9 cellular contexts compared by ENCODE assay signal in the genomic region with DNA sequence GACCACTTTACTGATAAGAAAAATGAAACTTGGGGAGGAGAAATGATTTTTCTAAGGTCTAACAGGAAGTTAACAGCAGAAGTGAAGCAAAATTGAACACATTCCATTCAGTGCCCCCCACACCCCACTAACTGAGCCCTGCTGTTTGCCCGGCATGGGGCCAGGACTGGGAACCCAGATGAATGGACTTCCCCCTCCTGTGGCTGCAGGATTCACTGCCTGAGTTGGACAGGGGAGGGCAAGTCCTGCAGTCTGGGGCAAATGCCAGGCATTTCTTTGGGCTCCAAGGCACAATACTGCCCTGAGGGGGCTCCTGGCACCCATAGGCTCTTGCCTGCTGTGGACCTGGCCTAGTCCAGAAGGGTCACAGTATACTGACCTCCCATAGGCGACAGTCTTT. TPM values are rescaled to one million over a fixed set of nuclear protein-coding genes. Genes with fewer than 3 reads are reported as not detected.
A peak's percentile ranks its signal among the peaks of the same experiment; 100 is the strongest.
DNase-seq lines count a peak whose midpoint lies in the region; ATAC-seq and TF ChIP-seq lines count a peak whose summit lies in the region.
"Had no signal": no experiment of that assay in that cellular context is flagged by ENCODE, and none has a peak within 500 bp of the region (broad histone marks: within the 10 kb centered on the region; RNA-seq: fewer than 3 reads in every experiment).

No MANE protein-coding gene starts in this region.

- H3K27ac ChIP-seq in CD4-positive, alpha-beta T cell (ENCODE audit: low read depth, low read length) = peak overlapping the region; percentile 67
- peak overlapping the region; percentile 33 for H3K27ac ChIP-seq in layer of hippocampus (ENCODE audit: low read depth, low read length)

- H3K4me3 Mint-ChIP-seq in CD4-positive, alpha-beta T cell = peak overlapping the region; percentile 43
- H3K4me3 Mint-ChIP-seq in activated CD4-positive, alpha-beta memory T cell treated with anti-CD3 and anti-CD28 coated beads for 36 hours = peak overlapping the region; percentile 48
- H3K4me3 Mint-ChIP-seq: dendritic cell treated with granulocyte-macrophage colony-stimulating factor and Interleukin-4, amounts not matched to agents 40 ng/mL and 50 ng/mL, for 4 days had no signal

- DNase-seq in CD4-positive, alpha-beta T cell = no peak
- no peak for DNase-seq in activated CD4-positive, alpha-beta memory T cell treated with anti-CD3 and anti-CD28 coated beads for 36 hours
- DNase-seq in cerebellum (ENCODE audit: low spot score) = no peak
- DNase-seq in NCI-H1417 treated with DMSO at 0.1 percent for 48 hours (lab: John Stamatoyannopoulos, UW) = no peak
- DNase-seq in activated CD8-positive, alpha-beta memory T cell treated with anti-CD3 and anti-CD28 coated beads, Interleukin-2, amount 50 U/mL, for 4 hours = no peak

- no peaks in the 10 kb centered on the region for H3K9me3 ChIP-seq in CD4-positive, alpha-beta T cell (ENCODE audit: control insufficient read depth, low read length)

- ATAC-seq in CD4-positive, alpha-beta T cell (ENCODE audit: poor library complexity) = no peak
- peak; percentile 19 for ATAC-seq in GM21423 (IDR thresholded peaks at IDR 0.05; ENCODE audit: unreplicated experiment)
- no peak for ATAC-seq in GM21390 (IDR thresholded peaks at IDR 0.05; ENCODE audit: unreplicated experiment)

- peaks cover 11% of the 10 kb centered on the region for H3K4me1 Mint-ChIP-seq in CD4-positive, alpha-beta T cell (ENCODE audit: low read depth)
- peaks cover 57% of the 10 kb centered on the region for H3K4me1 Mint-ChIP-seq in activated CD4-positive, alpha-beta memory T cell treated with anti-CD3 and anti-CD28 coated beads for 36 hours (ENCODE audit: low read depth)

- no peak overlapping the region for H3K27ac Mint-ChIP-seq in CD4-positive, alpha-beta T cell
- H3K27ac Mint-ChIP-seq in activated CD4-positive, alpha-beta memory T cell treated with anti-CD3 and anti-CD28 coated beads for 36 hours = peak overlapping the region; percentile 86
- H3K27ac Mint-ChIP-seq: dendritic cell treated with granulocyte-macrophage colony-stimulating factor and Interleukin-4, amounts not matched to agents 40 ng/mL and 50 ng/mL, for 4 days had no signal

- CTCF ChIA-PET in CD4-positive, alpha-beta T cell (lab: Charles Lee) = interaction anchor here (1.1 to 1.5 kb wide), 6 partner anchors 15 to 38 kb away, joined by 3 to 5 read pairs (median 4); a partner anchor contains a TSS
- CTCF ChIA-PET in activated CD4-positive, alpha-beta memory T cell treated with anti-CD3 and anti-CD28 coated beads for 36 hours (lab: Charles Lee) = interaction anchor here (0.8 to 2.7 kb wide), 9 partner anchors 8 to 184 kb away, joined by 3 to 10 read pairs (median 3); no protein-coding TSS in a partner anchor

- no peak for TF ChIP-seq CTCF in CD4-positive, alpha-beta T cell (IDR thresholded peaks at IDR 0.05)

- intact Hi-C loops in CD4-positive, alpha-beta T cell (cut with DNase I, micrococcal nuclease) = no loop called here
- intact Hi-C loops in activated CD4-positive, alpha-beta memory T cell treated with anti-CD3 and anti-CD28 coated beads for 36 hours (cut with micrococcal nuclease) = no loop called here

- H3K27me3 ChIP-seq in CD4-positive, alpha-beta T cell (ENCODE audit: control insufficient read depth, insufficient read depth, low read length) = no peaks in the 10 kb centered on the region
- no peaks in the 10 kb centered on the region for H3K27me3 ChIP-seq in layer of hippocampus (ENCODE audit: control insufficient read depth, insufficient read depth, low read length)

- H3K36me3 Mint-ChIP-seq in CD4-positive, alpha-beta T cell (ENCODE audit: low read depth) = peaks cover 35% of the 10 kb centered on the region
- H3K36me3 Mint-ChIP-seq in activated CD4-positive, alpha-beta memory T cell treated with anti-CD3 and anti-CD28 coated beads for 36 hours = peaks cover 31% of the 10 kb centered on the region

- H3K9me3 Mint-ChIP-seq in CD4-positive, alpha-beta T cell = no peaks in the 10 kb centered on the region
- H3K9me3 Mint-ChIP-seq in activated CD4-positive, alpha-beta memory T cell treated with anti-CD3 and anti-CD28 coated beads for 36 hours = no peaks in the 10 kb centered on the region
- H3K9me3 Mint-ChIP-seq: dendritic cell treated with granulocyte-macrophage colony-stimulating factor and Interleukin-4, amounts not matched to agents 40 ng/mL and 50 ng/mL, for 4 days had no signal

- POLR2A ChIA-PET in CD4-positive, alpha-beta T cell (lab: Charles Lee) = interaction anchor here (0.9 to 1.9 kb wide), 5 partner anchors 26 to 128 kb away, joined by 4 to 12 read pairs (median 5); a partner anchor contains a TSS
- POLR2A ChIA-PET in activated CD4-positive, alpha-beta memory T cell treated with anti-CD3 and anti-CD28 coated beads for 36 hours (lab: Charles Lee) = interaction anchor here (0.9 to 3.5 kb wide), 13 partner anchors 9 to 171 kb away, joined by 3 to 26 read pairs (median 4); a partner anchor contains a TSS

- no peaks in the 10 kb centered on the region for H3K27me3 Mint-ChIP-seq in CD4-positive, alpha-beta T cell
- H3K27me3 Mint-ChIP-seq in activated CD4-positive, alpha-beta memory T cell treated with anti-CD3 and anti-CD28 coated beads for 36 hours = no peaks in the 10 kb centered on the region
- H3K27me3 Mint-ChIP-seq: dendritic cell treated with granulocyte-macrophage colony-stimulating factor and Interleukin-4, amounts not matched to agents 40 ng/mL and 50 ng/mL, for 4 days had no signal

RNA-seq across cellular contexts. Expression of a gene that starts 28.3 kb away (rescaled TPM):
- total RNA-seq in CD4-positive, alpha-beta T cell = 100 to 1,000 TPM; 419 TPM
- 100 to 1,000 TPM; 353 to 365 TPM for total RNA-seq in activated CD4-positive, alpha-beta memory T cell treated with anti-CD3 and anti-CD28 coated beads for 36 hours
- 281 TPM for total RNA-seq in cerebellum
